In genomic region chr1:109928591-109929111, GRCh38 we compare ENCODE assay signal across 12 cellular contexts. TPM values are rescaled to one million over a fixed set of nuclear protein-coding genes. Genes with fewer than 3 reads are reported as not detected.
DNase-seq lines count a peak whose midpoint lies in the region; ATAC-seq, FAIRE-seq and TF ChIP-seq lines count a peak whose summit lies in the region.
"Had no signal": no experiment of that assay in that cellular context is flagged by ENCODE, and none has a peak within 500 bp of the region (broad histone marks: within the 10 kb centered on the region; RNA-seq: fewer than 3 reads in every experiment).

No MANE protein-coding gene starts in this region.

- H3F3A ChIP-seq in GM23338 (replicated peaks; ENCODE audit: low read depth) = no peaks in the 10 kb centered on the region

- DNase-seq in AG10803 (ENCODE audit: low read depth) = peak; percentile 89
- DNase-seq in astrocyte (ENCODE audit: low read depth) = peak; percentile 90
- peak; percentile 77 for DNase-seq in left ventricle myocardium inferior
- DNase-seq in prostate gland (ENCODE audit: low spot score) = no peak
- no peak for DNase-seq in activated gamma-delta T cell treated with Interleukin-2 at 50 U/mL for 16 hours
- DNase-seq in GM23338 (ENCODE audit: low spot score) = no peak
- no peak for DNase-seq in HEK293T (ENCODE audit: extremely low spot score)
- no peak for DNase-seq in SK-N-DZ (ENCODE audit: low spot score)
- DNase-seq: activated naive CD4-positive, alpha-beta T cell treated with Interleukin-2 at 50 U/mL for 16 hours; NCI-H2107; T1000 had no signal

- H3K4me3 ChIP-seq in AG10803 (ENCODE audit: low read length) (no peak overlapping the region), astrocyte (ENCODE audit: insufficient read depth, low read depth, low read length) (no peak overlapping the region), left ventricle myocardium inferior (no peak overlapping the region), prostate gland (no peak overlapping the region), GM23338 (no peak overlapping the region)

- H3K9me3 ChIP-seq in astrocyte (ENCODE audit: insufficient read depth, low read depth, low read length) = no peaks in the 10 kb centered on the region
- no peaks in the 10 kb centered on the region for H3K9me3 ChIP-seq in left ventricle myocardium inferior (replicated peaks)
- H3K9me3 ChIP-seq in prostate gland = no peaks in the 10 kb centered on the region

- H3K9me2 ChIP-seq in GM23338 (ENCODE audit: insufficient read depth) = no peaks in the 10 kb centered on the region

- H3K4me1 ChIP-seq in astrocyte (ENCODE audit: insufficient read depth, low read length) = peaks cover 24% of the 10 kb centered on the region
- H3K4me1 ChIP-seq in left ventricle myocardium inferior = peaks cover 60% of the 10 kb centered on the region
- peaks cover 7% of the 10 kb centered on the region for H3K4me1 ChIP-seq in prostate gland (replicated peaks)
- H3K4me1 ChIP-seq in GM23338 (ENCODE audit: insufficient read depth) = peaks cover 10% of the 10 kb centered on the region; the same call in 1 of the 2 replicates

- H2AFZ ChIP-seq in astrocyte (ENCODE audit: low read depth, low read length) = no peak overlapping the region
- H2AFZ ChIP-seq in GM23338 = no peak overlapping the region

- WGBS in prostate gland = 29% methylated on average over 7 of the region's 8 CpGs

- H3K4me2 ChIP-seq in astrocyte (ENCODE audit: low read length) (peak overlapping the region; percentile 35), GM23338 (no peak overlapping the region)

- no peaks in the 10 kb centered on the region for H4K20me1 ChIP-seq in astrocyte (ENCODE audit: insufficient read depth, low read length)
- H4K20me1 ChIP-seq in GM23338 (replicated peaks; ENCODE audit: insufficient read depth) = no peaks in the 10 kb centered on the region

- H3K27me3 ChIP-seq in astrocyte (ENCODE audit: insufficient read depth, low read length) (no peaks in the 10 kb centered on the region), left ventricle myocardium inferior (ENCODE audit: low read depth) (no peaks in the 10 kb centered on the region), prostate gland (replicated peaks; ENCODE audit: insufficient read depth) (no peaks in the 10 kb centered on the region), GM23338 (ENCODE audit: insufficient read depth) (no peaks in the 10 kb centered on the region)

- H3K9ac ChIP-seq in astrocyte (ENCODE audit: low read length) = no peak overlapping the region

- no peak for TF ChIP-seq POLR2A in prostate gland (IDR thresholded peaks at IDR 0.05)

- FAIRE-seq in astrocyte (lab: Jason Lieb, UNC) = no peak
- FAIRE-seq: GM18507 had no signal

- no peaks in the 10 kb centered on the region for H3K79me2 ChIP-seq in astrocyte (ENCODE audit: insufficient read depth, low read length)
- H3K79me2 ChIP-seq in GM23338 (replicated peaks; ENCODE audit: insufficient read depth) = no peaks in the 10 kb centered on the region

- TF ChIP-seq CTCF in AG10803 (conservative IDR thresholded peaks at IDR 0.05; ENCODE audit: low read length) (no peak), astrocyte (IDR thresholded peaks at IDR 0.05; ENCODE audit: insufficient read depth, low read depth, low read length) (no peak), left ventricle myocardium inferior (IDR thresholded peaks at IDR 0.05; ENCODE audit: borderline replicate concordance) (no peak), prostate gland (IDR thresholded peaks at IDR 0.05) (no peak), GM23338 (conservative IDR thresholded peaks at IDR 0.05; ENCODE audit: low read depth in 2 of 2) (no peak)

- H3K27ac ChIP-seq in astrocyte (ENCODE audit: low read depth, low read length) (no peak overlapping the region), left ventricle myocardium inferior (replicated peaks) (peak overlapping the region; percentile 85), prostate gland (peak overlapping the region; percentile 68 to 73), GM23338 (ENCODE audit: low read depth) (no peak overlapping the region)

- H3K36me3 Mint-ChIP-seq in astrocyte (ENCODE audit: low read depth, unreplicated experiment) (peaks cover 37% of the 10 kb centered on the region), GM23338 (ENCODE audit: low read depth) (peaks cover 3% of the 10 kb centered on the region; the same call in 1 of the 3 replicates)

- POLR2A ChIA-PET in HEK293T (lab: Yijun Ruan, JAX) = no interaction called here

- peak overlapping the region; percentile 63 for H3K27ac Mint-ChIP-seq in astrocyte (ENCODE audit: unreplicated experiment)
- H3K27ac Mint-ChIP-seq in GM23338 = no peak overlapping the region

- ATAC-seq in GM23338 = no peak

- H3K4me3 Mint-ChIP-seq in astrocyte (ENCODE audit: unreplicated experiment) (peak overlapping the region; percentile 28), GM23338 (no peak overlapping the region)

- H3K36me3 ChIP-seq in astrocyte (ENCODE audit: insufficient read depth, low read length) = peaks cover 3% of the 10 kb centered on the region
- peaks cover 56% of the 10 kb centered on the region for H3K36me3 ChIP-seq in left ventricle myocardium inferior
- H3K36me3 ChIP-seq in prostate gland = peaks cover 0 to 11% of the 10 kb centered on the region in 2 donors
- H3K36me3 ChIP-seq in GM23338 (ENCODE audit: insufficient read depth) = no peaks in the 10 kb centered on the region

- H3K9me3 Mint-ChIP-seq in astrocyte (ENCODE audit: unreplicated experiment) (peaks cover 13% of the 10 kb centered on the region), GM23338 (no peaks in the 10 kb centered on the region; the same call in 2 of the 3 replicates)

- H3K27me3 Mint-ChIP-seq in astrocyte (ENCODE audit: low read depth, unreplicated experiment) = peaks cover 9% of the 10 kb centered on the region
- peaks cover 8% of the 10 kb centered on the region for H3K27me3 Mint-ChIP-seq in GM23338 (ENCODE audit: insufficient read depth, low read depth, poor library complexity)

- intact Hi-C loops in left ventricle myocardium inferior (cut with micrococcal nuclease) = no loop called here
- intact Hi-C loops in prostate gland (cut with DNase I) = loop anchor here (5.0 kb wide), 1 partner anchor 54 kb away; the partner anchor contains the start of gene AHCYL1

- CTCF ChIA-PET in HEK293T (lab: Yijun Ruan, JAX) = no interaction called here

- H3K4me1 Mint-ChIP-seq in astrocyte (ENCODE audit: low read depth, unreplicated experiment) (peaks cover 33% of the 10 kb centered on the region), GM23338 (peaks cover 20% of the 10 kb centered on the region)

TF ChIP-seq in HEK293T, 16 proteins besides CTCF, POLR2A, EP300 and RAD21:
- no peak for TF ChIP-seq SUZ12 (IDR thresholded peaks at IDR 0.05)
- TF ChIP-seq L3MBTL2 (conservative IDR thresholded peaks at IDR 0.05) = no peak
- no peak for TF ChIP-seq NFRKB (IDR thresholded peaks at IDR 0.05)
- TF ChIP-seq ZNF384 (IDR thresholded peaks at IDR 0.05) = no peak
- TF ChIP-seq SP1 (IDR thresholded peaks at IDR 0.05) = no peak
- no peak for TF ChIP-seq TARDBP (IDR thresholded peaks at IDR 0.05)
- TF ChIP-seq FOXA1 (IDR thresholded peaks at IDR 0.05) = no peak
- no peak for TF ChIP-seq PKNOX1 (IDR thresholded peaks at IDR 0.05)
- no peak for TF ChIP-seq FOXK2 (IDR thresholded peaks at IDR 0.05)
- TF ChIP-seq FOXM1 (IDR thresholded peaks at IDR 0.05; ENCODE audit: borderline replicate concordance) = no peak
- TF ChIP-seq ARNT (IDR thresholded peaks at IDR 0.05) = no peak
- no peak for TF ChIP-seq LEF1 (IDR thresholded peaks at IDR 0.05; ENCODE audit: borderline replicate concordance)
- TF ChIP-seq CTBP1 (IDR thresholded peaks at IDR 0.05; ENCODE audit: borderline replicate concordance) = no peak
- no peak for TF ChIP-seq ELF4 (IDR thresholded peaks at IDR 0.05)
- no peak for TF ChIP-seq HDGF (IDR thresholded peaks at IDR 0.05; ENCODE audit: borderline replicate concordance)
TF ChIP-seq in HEK293T: peak in this region for 0.

RNA-seq across cellular contexts. Expression of gene CSF1, which starts 18.0 kb away (rescaled TPM):
- total RNA-seq in astrocyte (12.3 and 17.5 TPM in 2 replicates), left ventricle myocardium inferior (13.9 TPM), prostate gland (10 to 100 TPM; 18.4 to 31.5 TPM)
- 3.5 and 6.3 TPM in 2 replicates for total RNA-seq in GM23338 (2014; rRNA removed; shearing (Covaris generic))
- 1.1 and 1.4 TPM in 2 replicates for polyA plus RNA-seq in GM23338 (2016; fragmentation: Nextera tagmentation; extraction: Ambion mirVana)
- 1.3 and 1.4 TPM in 2 replicates for polyA plus RNA-seq in SK-N-DZ (2014; cell fraction: cytosol; rRNA removed)
- polyA plus RNA-seq in SK-N-DZ (2014; cell fraction: nucleus; rRNA removed) = 0.47 and 0.89 TPM in 2 replicates

RNA-seq across cellular contexts. Expression of gene AHCYL1, which starts 55.9 kb away (rescaled TPM):
- total RNA-seq in astrocyte = 60.5 and 64.3 TPM in 2 replicates
- total RNA-seq in left ventricle myocardium inferior = 45.2 TPM
- 10 to 100 TPM; 47.5 to 51.5 TPM for total RNA-seq in prostate gland
- total RNA-seq in GM23338 (2014; rRNA removed; shearing (Covaris generic)) = 60.4 and 63.3 TPM in 2 replicates
- polyA plus RNA-seq in GM23338 (2016; fragmentation: Nextera tagmentation; extraction: Ambion mirVana) = 65.3 and 70.0 TPM in 2 replicates
- polyA plus RNA-seq in SK-N-DZ (2014; cell fraction: cytosol; rRNA removed) = 28.0 and 30.8 TPM in 2 replicates
- polyA plus RNA-seq in SK-N-DZ (2014; cell fraction: nucleus; rRNA removed) = 37.6 and 49.6 TPM in 2 replicates

Comparison
In these comparisons a context has a peak if more than half of its experiments do, and no peak if none do; other contexts are left out.
1. DNase-seq: peak in AG10803 (single experiment), astrocyte (single experiment) and left ventricle myocardium inferior (single experiment); none in prostate gland (single experiment), activated gamma-delta T cell treated with Interleukin-2 at 50 U/mL for 16 hours (single experiment), GM23338 (single experiment), HEK293T (single experiment) and SK-N-DZ (single experiment).
2. H3K27ac ChIP-seq: peak in left ventricle myocardium inferior (single experiment) and prostate gland (2 of 2); none in astrocyte (single experiment) and GM23338 (single experiment).